9 cellular contexts compared by ENCODE assay signal in genomic region chr16:525520-526180, GRCh38. TPM values are rescaled to one million over a fixed set of nuclear protein-coding genes. Genes with fewer than 3 reads are reported as not detected.
DNase-seq lines count a peak whose midpoint lies in the region; ATAC-seq and TF ChIP-seq lines count a peak whose summit lies in the region.
"Had no signal": no experiment of that assay in that cellular context is flagged by ENCODE, and none has a peak within 500 bp of the region (broad histone marks: within the 10 kb centered on the region; RNA-seq: fewer than 3 reads in every experiment).

No MANE protein-coding gene starts in this region.

- H3K9me3 ChIP-seq in tibial nerve = no peaks in the 10 kb centered on the region

- peaks cover 0 to 12% (median 0%) of the 10 kb centered on the region in 3 donors for H3K36me3 ChIP-seq in tibial nerve

- no peaks in the 10 kb centered on the region for H3K9me3 Mint-ChIP-seq in Calu3 (ENCODE audit: low read depth, unreplicated experiment)
- H3K9me3 Mint-ChIP-seq in effector memory CD8-positive, alpha-beta T cell = no peaks in the 10 kb centered on the region

- CTCF ChIA-PET in Calu3 (lab: Charles Lee) = interaction anchor here (0.6 kb wide), 1 partner anchor 122 kb away, joined by 4 read pairs; no protein-coding TSS in a partner anchor

- TF ChIP-seq EP300 in tibial nerve (IDR thresholded peaks at IDR 0.05) = no peak

- peaks cover 85% of the 10 kb centered on the region for H3K36me3 Mint-ChIP-seq in Calu3 (ENCODE audit: insufficient read depth, unreplicated experiment)
- H3K36me3 Mint-ChIP-seq in effector memory CD8-positive, alpha-beta T cell (ENCODE audit: insufficient read depth) = peaks cover 25% of the 10 kb centered on the region

- peak overlapping the region; percentile 79 for H3K4me3 ChIP-seq in Jurkat, Clone E6-1 (ENCODE audit: low read length)
- peak overlapping the region in 1 of 4 donors; percentile 92 for H3K4me3 ChIP-seq in tibial nerve

- H3K27ac Mint-ChIP-seq in Calu3 (ENCODE audit: unreplicated experiment) = peak overlapping the region; percentile 53
- peak overlapping the region; percentile 89 to 92 for H3K27ac Mint-ChIP-seq in effector memory CD8-positive, alpha-beta T cell

- TF ChIP-seq CTCF in Calu3 (IDR thresholded peaks at IDR 0.05; ENCODE audit: unreplicated experiment) = no peak
- TF ChIP-seq CTCF in tibial nerve (IDR thresholded peaks at IDR 0.05) = no peak

- H3K27me3 Mint-ChIP-seq in Calu3 (ENCODE audit: unreplicated experiment) = no peaks in the 10 kb centered on the region
- H3K27me3 Mint-ChIP-seq in effector memory CD8-positive, alpha-beta T cell = no peaks in the 10 kb centered on the region

- H3K27me3 ChIP-seq in tibial nerve = no peaks in the 10 kb centered on the region

- intact Hi-C loops in Calu3 (cut with micrococcal nuclease; ENCODE audit: unreplicated experiment) = loop anchor here (10.0 kb wide), 1 partner anchor 109 kb away; the partner anchor contains the start of genes METTL26 and WFIKKN1

- 64 to 77% methylated on average over 13 of the region's 13 CpGs for WGBS in tibial nerve, 2 donors

- H3K4me1 ChIP-seq in tibial nerve = peaks cover 0 to 47% (median 32%) of the 10 kb centered on the region in 4 donors

- ATAC-seq in effector memory CD8-positive, alpha-beta T cell (replicated peaks) = peak; percentile 21
- no peak for ATAC-seq in GM18511 (IDR thresholded peaks at IDR 0.05; ENCODE audit: unreplicated experiment)

- H3K4me1 Mint-ChIP-seq in Calu3 (ENCODE audit: low read depth, unreplicated experiment) = peaks cover 38% of the 10 kb centered on the region
- H3K4me1 Mint-ChIP-seq in effector memory CD8-positive, alpha-beta T cell (ENCODE audit: low read depth in 2 of 2) = peaks cover 30 to 34% of the 10 kb centered on the region in 2 donors

- no TSS peak for BruUV-seq in Calu3 (replicated peaks; lab: Mats Ljungman, UMichigan)

- peak overlapping the region in 3 of 4 donors; percentile 95 to 99 (median 96) for H3K27ac ChIP-seq in tibial nerve

- no peak for TF ChIP-seq POLR2A in tibial nerve (IDR thresholded peaks at IDR 0.05)

- peak overlapping the region; percentile 92 for H3K4me3 Mint-ChIP-seq in Calu3 (ENCODE audit: low read depth, unreplicated experiment)
- peak overlapping the region; percentile 74 to 78 for H3K4me3 Mint-ChIP-seq in effector memory CD8-positive, alpha-beta T cell

- peak; percentile 47 for DNase-seq in Calu3
- DNase-seq in Jurkat, Clone E6-1 (ENCODE audit: low read depth, low spot score) = peak; percentile 16
- DNase-seq in activated CD4-positive, alpha-beta T cell treated with anti-CD3 and anti-CD28 coated beads, Interleukin-2, amount 50 U/mL, for 48 hours = peak; percentile 77 to 85
- peak; percentile 30 to 45 (median 38) for DNase-seq in effector memory CD8-positive, alpha-beta T cell
- DNase-seq in non-pigmented ciliary epithelial cell (ENCODE audit: low read depth) = peak; percentile 60
- no peak for DNase-seq in tibial nerve (ENCODE audit: low spot score in 2 of 2)
- DNase-seq in NCI-H748 (lab: John Stamatoyannopoulos, UW; ENCODE audit: unreplicated experiment) = no peak

RNA-seq across cellular contexts. Expression of gene CAPN15, which starts 1.9 kb away (rescaled TPM):
- total RNA-seq in Calu3 (2022) (108 and 120 TPM in 2 replicates), tibial nerve (10 to 100 TPM; 19.0 to 91.5 (median 52.5) TPM)
- 57.8 TPM for polyA plus RNA-seq in Jurkat, Clone E6-1 (2012; ENCODE audit: insufficient read depth, insufficient read length)

RNA-seq across cellular contexts. Expression of gene PRR35, which starts 34.5 kb away (rescaled TPM):
- total RNA-seq in Calu3 (2022) = not detected in 2 replicates
- not detected for polyA plus RNA-seq in Jurkat, Clone E6-1 (2012; ENCODE audit: insufficient read depth, insufficient read length)
- total RNA-seq in tibial nerve = not detected
- total RNA-seq: T-helper 2 cell treated with Interferon-gamma antibody and Interleukin-4, amounts not matched to agents 100 ng/mL and 5 ng/mL, for 36 hours had no signal

RNA-seq across cellular contexts. Expression of gene NHLRC4, which starts 41.2 kb away (rescaled TPM):
- total RNA-seq in Calu3 (2022) (not detected in 2 replicates), tibial nerve (1 to 10 TPM in 3 of 4 donors, under 1 TPM in 1; 0.98 to 5.2 (median 1.9) TPM)
- polyA plus RNA-seq in Jurkat, Clone E6-1 (2012; ENCODE audit: insufficient read depth, insufficient read length) = not detected

RNA-seq across cellular contexts. Expression of gene PIGQ, which starts 44.1 kb away (rescaled TPM):
- total RNA-seq in Calu3 (2022) (101 and 106 TPM in 2 replicates), tibial nerve (10 to 100 TPM; 49.2 to 89.6 (median 71.8) TPM)
- 28.1 TPM for polyA plus RNA-seq in Jurkat, Clone E6-1 (2012; ENCODE audit: insufficient read depth, insufficient read length)

Comparison
In these comparisons a context has a peak if more than half of its experiments do, and no peak if none do; other contexts are left out.
1. DNase-seq: peak in Calu3 (single experiment), Jurkat, Clone E6-1 (single experiment), activated CD4-positive, alpha-beta T cell treated with anti-CD3 and anti-CD28 coated beads, Interleukin-2, amount 50 U/mL, for 48 hours (2 of 2), effector memory CD8-positive, alpha-beta T cell (3 of 3) and non-pigmented ciliary epithelial cell (single experiment); none in tibial nerve (0 of 2) and NCI-H748 (single experiment).